ENCODE assay signal across 18 cellular contexts in the genomic region with DNA sequence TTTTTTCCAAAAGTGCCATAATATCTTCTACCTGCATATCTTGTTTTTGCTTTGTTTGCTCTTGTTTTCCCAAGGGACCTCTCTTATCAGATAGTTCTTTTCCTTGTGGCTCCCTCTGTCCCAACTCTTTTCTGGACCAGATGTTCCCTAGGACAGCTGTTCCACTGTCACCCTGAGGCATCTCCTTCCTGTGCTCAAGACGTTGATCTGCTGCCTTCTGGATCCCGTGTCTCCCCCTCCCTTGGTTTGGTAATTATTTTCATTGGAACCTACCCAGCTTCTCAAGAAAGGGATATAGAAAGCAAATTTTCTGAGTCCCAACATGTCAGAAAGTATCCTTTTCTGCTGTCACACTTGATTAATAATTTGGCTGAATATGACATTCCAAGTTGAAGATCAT.
DNase-seq lines count a peak whose midpoint lies in the region; TF ChIP-seq lines count a peak whose summit lies in the region.
"Had no signal": no experiment of that assay in that cellular context is flagged by ENCODE, and none has a peak within 500 bp of the region (broad histone marks: within the 10 kb centered on the region; RNA-seq: fewer than 3 reads in every experiment).

No MANE protein-coding gene starts in this region.

- H3K9ac ChIP-seq in skeletal muscle satellite cell (ENCODE audit: low read depth, low read length) = no peak overlapping the region

- H3K4me2 ChIP-seq in hepatocyte = peak overlapping the region; percentile 34
- H3K4me2 ChIP-seq in skeletal muscle satellite cell (ENCODE audit: low read length) = peak overlapping the region; percentile 7

- H3K4me1 ChIP-seq in hepatocyte (ENCODE audit: insufficient read depth) = no peaks in the 10 kb centered on the region
- H3K4me1 ChIP-seq in skeletal muscle satellite cell (ENCODE audit: control insufficient read depth, insufficient read depth, low read length) = peaks cover 31% of the 10 kb centered on the region
- H3K4me1 ChIP-seq: pancreas, thyroid gland had no signal

- H3K27me3 ChIP-seq in hepatocyte (no peaks in the 10 kb centered on the region), skeletal muscle satellite cell (ENCODE audit: control insufficient read depth, insufficient read depth, low read length) (no peaks in the 10 kb centered on the region), WERI-Rb-1 (ENCODE audit: insufficient read depth, low read depth, severe bottlenecking) (no peaks in the 10 kb centered on the region)
- H3K27me3 ChIP-seq: pancreas, thyroid gland had no signal

- TF ChIP-seq CTCF in cardiac fibroblast (IDR thresholded peaks at IDR 0.05; ENCODE audit: low read depth, low read length) = no peak
- TF ChIP-seq CTCF in hepatocyte (IDR thresholded peaks at IDR 0.05; ENCODE audit: poor library complexity) = no peak
- no peak for TF ChIP-seq CTCF in WERI-Rb-1 (IDR thresholded peaks at IDR 0.05; ENCODE audit: low read depth, low read length)

- no peaks in the 10 kb centered on the region for H3K9me2 ChIP-seq in hepatocyte (replicated peaks; ENCODE audit: insufficient read depth)

- no peaks in the 10 kb centered on the region for H3K36me3 ChIP-seq in hepatocyte (replicated peaks; ENCODE audit: insufficient read depth, low read depth)
- no peaks in the 10 kb centered on the region for H3K36me3 ChIP-seq in skeletal muscle satellite cell (ENCODE audit: insufficient read depth, low read length)
- H3K36me3 ChIP-seq in WERI-Rb-1 = no peaks in the 10 kb centered on the region
- H3K36me3 ChIP-seq: pancreas, thyroid gland had no signal

- intact Hi-C loops in head of caudate nucleus (cut with DNase I) = no loop called here

- H4K20me1 ChIP-seq in hepatocyte (ENCODE audit: insufficient read depth, poor library complexity, severe bottlenecking) = no peaks in the 10 kb centered on the region

- no peak overlapping the region for H3K27ac ChIP-seq in hepatocyte
- no peak overlapping the region for H3K27ac ChIP-seq in WERI-Rb-1
- H3K27ac ChIP-seq: epithelial cell of prostate, pancreas, thyroid gland had no signal

- H3K79me2 ChIP-seq in hepatocyte = no peaks in the 10 kb centered on the region

- H2AFZ ChIP-seq in hepatocyte = no peak overlapping the region

- DNase-seq in NCI-H2171 (lab: John Stamatoyannopoulos, UW) (peak; percentile 26), cardiac fibroblast (ENCODE audit: low read depth in 2 of 2) (peak; percentile 61 to 62), hepatocyte (ENCODE audit: low spot score) (no peak), WERI-Rb-1 (no peak), head of caudate nucleus (no peak), middle frontal gyrus (ENCODE audit: extremely low spot score, low spot score) (no peak), foreskin melanocyte (no peak)
- DNase-seq: activated CD4-positive, CD25-positive, alpha-beta regulatory T cell treated with anti-CD3 and anti-CD28 coated beads, Interleukin-2, amount 50 U/mL, for 72 hours; activated CD8-positive, alpha-beta memory T cell treated with anti-CD3 and anti-CD28 coated beads, Interleukin-2, amount 50 U/mL, for 4 hours; activated naive CD4-positive, alpha-beta T cell treated with anti-CD3 and anti-CD28 coated beads, Interleukin-2, amount 50 U/mL, for 16 hours; C1 segment of cervical spinal cord; Kasumi-1; mesendoderm; NCI-H1694 treated with DMSO at 0.1 percent for 48 hours; pancreas; thyroid gland had no signal

- H3K4me3 ChIP-seq in cardiac fibroblast (replicated peaks in 1 of 2; ENCODE audit: low read depth in 2 of 2, low read length in 2 of 2) = no peak overlapping the region
- no peak overlapping the region for H3K4me3 ChIP-seq in hepatocyte
- H3K4me3 ChIP-seq in skeletal muscle satellite cell (ENCODE audit: low read length) = no peak overlapping the region
- H3K4me3 ChIP-seq in WERI-Rb-1 (ENCODE audit: low read depth, low read length) = no peak overlapping the region
- H3K4me3 ChIP-seq: pancreas, thyroid gland had no signal

- H3K9me3 ChIP-seq in hepatocyte (ENCODE audit: low read depth) = no peaks in the 10 kb centered on the region
- H3K9me3 ChIP-seq in skeletal muscle satellite cell (replicated peaks; ENCODE audit: low read length) = no peaks in the 10 kb centered on the region
- H3K9me3 ChIP-seq in WERI-Rb-1 (ENCODE audit: severe bottlenecking) = no peaks in the 10 kb centered on the region
- H3K9me3 ChIP-seq: pancreas, thyroid gland had no signal

- WGBS in hepatocyte (ENCODE audit: low lambda C conversion rate, missing lambda C conversion rate) = 37% methylated on average over 2 of the region's 2 CpGs

Comparison
In these comparisons a context has a peak if more than half of its experiments do, and no peak if none do; other contexts are left out.
1. DNase-seq: peak in NCI-H2171 (single experiment) and cardiac fibroblast (2 of 2); none in hepatocyte (single experiment), WERI-Rb-1 (single experiment), head of caudate nucleus (0 of 42), middle frontal gyrus (single experiment) and foreskin melanocyte (single experiment).